28 cellular contexts compared by ENCODE assay signal in genomic region chr5:81205058-81205457, GRCh38. TPM values are rescaled to one million over a fixed set of nuclear protein-coding genes. Genes with fewer than 3 reads are reported as not detected.
"Had no signal": no experiment of that assay in that cellular context is flagged by ENCODE, and none has a peak within 500 bp of the region (broad histone marks: within the 10 kb centered on the region; RNA-seq: fewer than 3 reads in every experiment).

No MANE protein-coding gene starts in this region.

- DNase-seq: activated CD4-positive, alpha-beta T cell treated with anti-CD3 and anti-CD28 coated beads for 48 hours; activated CD4-positive, alpha-beta T cell treated with anti-CD3 and anti-CD28 coated beads, Interleukin-2, amount 50 U/mL, for 48 hours; activated CD8-positive, alpha-beta memory T cell treated with anti-CD3 and anti-CD28 coated beads for 24 hours; activated effector memory CD4-positive, alpha-beta T cell treated with anti-CD3 and anti-CD28 coated beads, Interleukin-2, amount 50 U/mL, for 16 hours; activated naive CD4-positive, alpha-beta T cell treated with anti-CD3 and anti-CD28 coated beads, Interleukin-2, amount 10 ng/mL, durations not matched to agents 7 days and 5 days; activated naive CD8-positive, alpha-beta T cell treated with anti-CD3 and anti-CD28 coated beads, Interleukin-2, amount 10 ng/mL, durations not matched to agents 7 days and 5 days; dorsolateral prefrontal cortex; effector memory CD8-positive, alpha-beta T cell; foreskin fibroblast; head of caudate nucleus; hippocampal formation; immature natural killer cell; kidney; left colon; mammary epithelial cell; natural killer cell; stimulated activated CD4-positive, alpha-beta T cell treated with anti-CD3 and anti-CD28 coated beads, Interleukin-2, amount 100 ng/mL, for 24 hours; stimulated activated naive CD4-positive, alpha-beta T cell; tibial artery; upper lobe of right lung had no signal

- ATAC-seq: effector memory CD8-positive, alpha-beta T cell; esophagus mucosa; left colon; natural killer cell; upper lobe of right lung had no signal

- H3K36me3 ChIP-seq: ascending aorta, right atrium auricular region, suprapubic skin, tibial artery, upper lobe of right lung had no signal

- FAIRE-seq: kidney had no signal

- H3K36me3 Mint-ChIP-seq: activated naive CD4-positive, alpha-beta T cell treated with anti-CD3 and anti-CD28 coated beads, Interleukin-2, amount 10 ng/mL, durations not matched to agents 7 days and 5 days; activated naive CD8-positive, alpha-beta T cell treated with anti-CD3 and anti-CD28 coated beads, Interleukin-2, amount 10 ng/mL, durations not matched to agents 7 days and 5 days; immature natural killer cell; natural killer cell had no signal

- H3K27ac ChIP-seq: ascending aorta, coronary artery, dorsolateral prefrontal cortex, right atrium auricular region, suprapubic skin, tibial artery, upper lobe of right lung had no signal

- H3K4me1 Mint-ChIP-seq: activated naive CD4-positive, alpha-beta T cell treated with anti-CD3 and anti-CD28 coated beads, Interleukin-2, amount 10 ng/mL, durations not matched to agents 7 days and 5 days; activated naive CD8-positive, alpha-beta T cell treated with anti-CD3 and anti-CD28 coated beads, Interleukin-2, amount 10 ng/mL, durations not matched to agents 7 days and 5 days; brain; central memory CD8-positive, alpha-beta T cell; immature natural killer cell; natural killer cell had no signal

- H3K4me3 ChIP-seq: ascending aorta, coronary artery, dorsolateral prefrontal cortex, right atrium auricular region, smooth muscle cell, suprapubic skin, tibial artery, upper lobe of right lung had no signal

- H3K4me1 ChIP-seq: ascending aorta, right atrium auricular region, suprapubic skin, tibial artery, upper lobe of right lung had no signal

- H3K27ac Mint-ChIP-seq: activated naive CD4-positive, alpha-beta T cell treated with anti-CD3 and anti-CD28 coated beads, Interleukin-2, amount 10 ng/mL, durations not matched to agents 7 days and 5 days; activated naive CD8-positive, alpha-beta T cell treated with anti-CD3 and anti-CD28 coated beads, Interleukin-2, amount 10 ng/mL, durations not matched to agents 7 days and 5 days; brain; effector memory CD8-positive, alpha-beta T cell; natural killer cell had no signal

- H3K4me2 ChIP-seq: smooth muscle cell had no signal

- H3K4me3 Mint-ChIP-seq: activated naive CD4-positive, alpha-beta T cell treated with anti-CD3 and anti-CD28 coated beads, Interleukin-2, amount 10 ng/mL, durations not matched to agents 7 days and 5 days; activated naive CD8-positive, alpha-beta T cell treated with anti-CD3 and anti-CD28 coated beads, Interleukin-2, amount 10 ng/mL, durations not matched to agents 7 days and 5 days; brain; central memory CD8-positive, alpha-beta T cell; effector memory CD8-positive, alpha-beta T cell; immature natural killer cell; natural killer cell had no signal

- H3K27me3 Mint-ChIP-seq: activated naive CD4-positive, alpha-beta T cell treated with anti-CD3 and anti-CD28 coated beads, Interleukin-2, amount 10 ng/mL, durations not matched to agents 7 days and 5 days; activated naive CD8-positive, alpha-beta T cell treated with anti-CD3 and anti-CD28 coated beads, Interleukin-2, amount 10 ng/mL, durations not matched to agents 7 days and 5 days; central memory CD8-positive, alpha-beta T cell; effector memory CD8-positive, alpha-beta T cell had no signal

- H3K9me3 Mint-ChIP-seq: activated naive CD4-positive, alpha-beta T cell treated with anti-CD3 and anti-CD28 coated beads, Interleukin-2, amount 10 ng/mL, durations not matched to agents 7 days and 5 days; activated naive CD8-positive, alpha-beta T cell treated with anti-CD3 and anti-CD28 coated beads, Interleukin-2, amount 10 ng/mL, durations not matched to agents 7 days and 5 days; brain; central memory CD8-positive, alpha-beta T cell; effector memory CD8-positive, alpha-beta T cell; immature natural killer cell; natural killer cell had no signal

- H3K9me3 ChIP-seq: ascending aorta, right atrium auricular region, suprapubic skin, tibial artery, upper lobe of right lung had no signal

- H3K27me3 ChIP-seq: ascending aorta, dorsolateral prefrontal cortex, right atrium auricular region, suprapubic skin, tibial artery, upper lobe of right lung had no signal

RNA-seq across cellular contexts. Expression of gene CKMT2, which starts 28.1 kb away (rescaled TPM):
- total RNA-seq: activated naive CD8-positive, alpha-beta T cell treated with anti-CD3 and anti-CD28 coated beads, Interleukin-2, amount 10 ng/mL, durations not matched to agents 7 days and 5 days; natural killer cell had no signal
- polyA plus RNA-seq: mammary epithelial cell, smooth muscle cell had no signal
